In the genomic region with DNA sequence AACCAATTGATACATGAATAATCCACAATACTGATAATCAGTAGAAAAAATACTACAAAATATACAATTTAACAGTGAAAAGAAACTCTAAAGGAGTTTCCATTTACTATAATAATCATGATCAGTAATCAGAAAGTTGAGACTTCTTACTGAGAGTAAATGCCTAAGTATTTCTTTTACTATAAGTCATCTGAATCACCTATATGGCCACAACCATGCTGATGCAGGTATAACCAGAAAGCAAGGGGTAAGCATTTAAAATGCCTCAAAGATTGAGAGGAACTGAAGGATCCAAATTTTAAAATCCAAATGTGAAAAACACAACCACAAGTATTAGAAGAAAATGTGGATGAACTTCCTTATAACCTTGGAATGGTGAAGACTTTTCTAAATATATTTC, we compare ENCODE assay signal across 1 cellular context.
TF ChIP-seq lines count a peak whose summit lies in the region.

No MANE protein-coding gene starts in this region.

TF ChIP-seq in K562, 482 proteins besides CTCF, POLR2A, EP300 and RAD21 (continued from another document):
- TF ChIP-seq, protein P1, sequence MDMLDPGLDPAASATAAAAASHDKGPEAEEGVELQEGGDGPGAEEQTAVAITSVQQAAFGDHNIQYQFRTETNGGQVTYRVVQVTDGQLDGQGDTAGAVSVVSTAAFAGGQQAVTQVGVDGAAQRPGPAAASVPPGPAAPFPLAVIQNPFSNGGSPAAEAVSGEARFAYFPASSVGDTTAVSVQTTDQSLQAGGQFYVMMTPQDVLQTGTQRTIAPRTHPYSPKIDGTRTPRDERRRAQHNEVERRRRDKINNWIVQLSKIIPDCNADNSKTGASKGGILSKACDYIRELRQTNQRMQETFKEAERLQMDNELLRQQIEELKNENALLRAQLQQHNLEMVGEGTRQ (CRISPR knock-in tag; IDR thresholded peaks at IDR 0.05), result no peak
- TF ChIP-seq ZNF24 (IDR thresholded peaks at IDR 0.05), result no peak
- TF ChIP-seq, protein P2, sequence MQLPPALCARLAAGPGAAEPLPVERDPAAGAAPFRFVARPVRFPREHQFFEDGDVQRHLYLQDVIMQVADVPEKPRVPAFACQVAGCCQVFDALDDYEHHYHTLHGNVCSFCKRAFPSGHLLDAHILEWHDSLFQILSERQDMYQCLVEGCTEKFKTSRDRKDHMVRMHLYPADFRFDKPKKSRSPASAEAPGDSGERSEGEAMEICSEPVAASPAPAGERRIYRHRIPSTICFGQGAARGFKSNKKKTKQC (CRISPR knock-in tag; IDR thresholded peaks at IDR 0.05), result no peak
- TF ChIP-seq TAF15 (IDR thresholded peaks at IDR 0.05; ENCODE audit: low read depth, low read length), result no peak
- TF ChIP-seq, protein P3, sequence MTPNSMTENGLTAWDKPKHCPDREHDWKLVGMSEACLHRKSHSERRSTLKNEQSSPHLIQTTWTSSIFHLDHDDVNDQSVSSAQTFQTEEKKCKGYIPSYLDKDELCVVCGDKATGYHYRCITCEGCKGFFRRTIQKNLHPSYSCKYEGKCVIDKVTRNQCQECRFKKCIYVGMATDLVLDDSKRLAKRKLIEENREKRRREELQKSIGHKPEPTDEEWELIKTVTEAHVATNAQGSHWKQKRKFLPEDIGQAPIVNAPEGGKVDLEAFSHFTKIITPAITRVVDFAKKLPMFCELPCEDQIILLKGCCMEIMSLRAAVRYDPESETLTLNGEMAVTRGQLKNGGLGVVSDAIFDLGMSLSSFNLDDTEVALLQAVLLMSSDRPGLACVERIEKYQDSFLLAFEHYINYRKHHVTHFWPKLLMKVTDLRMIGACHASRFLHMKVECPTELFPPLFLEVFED (CRISPR knock-in tag; conservative IDR thresholded peaks at IDR 0.05), result no peak
- TF ChIP-seq EP400 (IDR thresholded peaks at IDR 0.05), result no peak
- no peak for TF ChIP-seq GATA2 (CRISPR knock-in tag; IDR thresholded peaks at IDR 0.05)
- no peak for TF ChIP-seq DDX20 (tag; IDR thresholded peaks at IDR 0.05; ENCODE audit: low read depth)
- TF ChIP-seq ZNF253 (CRISPR knock-in tag; conservative IDR thresholded peaks at IDR 0.05), result no peak
